Comparison of ENCODE assay signal across 37 cellular contexts in genomic region chr17:66292351-66292750, GRCh38.
"Had no signal": no experiment of that assay in that cellular context is flagged by ENCODE, and none has a peak within 500 bp of the region (broad histone marks: within the 10 kb centered on the region; RNA-seq: fewer than 3 reads in every experiment).

No MANE protein-coding gene starts in this region.

- H3K27ac ChIP-seq: adrenal gland, body of pancreas, brain microvascular endothelial cell, breast epithelium, VCaP had no signal

- ATAC-seq: activated CD8-positive, alpha-beta T cell treated with anti-CD3 and anti-CD28 coated beads for 36 hours; activated naive CD4-positive, alpha-beta T cell treated with anti-CD3 and anti-CD28 coated beads, Interleukin-2, amount 50 U/mL, for 72 hours; activated T-cell treated with anti-CD3 and anti-CD28 coated beads, Interleukin-2, amount 50 U/mL, for 4 hours; activated T-cell treated with anti-CD3 and anti-CD28 coated beads, Interleukin-2, amount 50 U/mL, for 72 hours; activated T-helper 17 cell treated with anti-CD3 and anti-CD28 coated beads, Interleukin-2, amount 50 U/mL, for 72 hours; body of pancreas had no signal

- H3K27me3 ChIP-seq: adrenal gland, body of pancreas, brain microvascular endothelial cell, breast epithelium had no signal

- H3K27me3 Mint-ChIP-seq: activated CD4-positive, alpha-beta memory T cell treated with anti-CD3 and anti-CD28 coated beads for 36 hours; activated CD8-positive, alpha-beta T cell treated with anti-CD3 and anti-CD28 coated beads for 36 hours; activated naive CD8-positive, alpha-beta T cell treated with anti-CD3 and anti-CD28 coated beads, Interleukin-2, amount 10 ng/mL, durations not matched to agents 7 days and 5 days; activated T-helper 17 cell treated with anti-CD3 and anti-CD28 coated beads, Interleukin-2, amount 50 U/mL, for 72 hours had no signal

- H3K27ac Mint-ChIP-seq: activated B cell treated with CpG ODN at 0.5 μM for 24 hours; activated CD4-positive, alpha-beta memory T cell treated with anti-CD3 and anti-CD28 coated beads for 36 hours; activated CD4-positive, alpha-beta T cell treated with anti-CD3 and anti-CD28 coated beads, Interleukin-2, amount 10 ng/mL, durations not matched to agents 24 days and 14 days; activated CD8-positive, alpha-beta T cell treated with anti-CD3 and anti-CD28 coated beads for 36 hours; activated naive CD4-positive, alpha-beta T cell treated with anti-CD3 and anti-CD28 coated beads for 36 hours; activated naive CD4-positive, alpha-beta T cell treated with anti-CD3 and anti-CD28 coated beads, Interleukin-2, amount 50 U/mL, for 72 hours; activated naive CD8-positive, alpha-beta T cell treated with anti-CD3 and anti-CD28 coated beads, Interleukin-2, amount 10 ng/mL, durations not matched to agents 7 days and 5 days; activated T-cell treated with anti-CD3 and anti-CD28 coated beads, Interleukin-2, amount 50 U/mL, for 72 hours; activated T-helper 1 cell treated with anti-CD3 and anti-CD28 coated beads, Interleukin-12 subunit alpha, Interleukin-12 subunit beta, Interleukin-2, Interleukin-4 antibody, amounts not matched to agents 30 ng/mL and 10 ng/mL and 1 ng/mL, durations not matched to agents 14 hours and 24 hours and 36 hours; activated T-helper 17 cell treated with anti-CD3 and anti-CD28 coated beads, Interleukin-2, amount 50 U/mL, for 72 hours; T-helper 1 cell treated with Interleukin-12 subunit alpha and Interleukin-12 subunit beta and Interleukin-4 antibody, amounts not matched to agents 30 μg/mL and 1 μg/mL, for 36 hours; T-helper 2 cell treated with Interferon-gamma antibody and Interleukin-4, amounts not matched to agents 5 μg/mL and 100 μg/mL, for 36 hours had no signal

- H3K4me1 Mint-ChIP-seq: activated B cell treated with CpG ODN at 0.5 μM for 24 hours had no signal

- DNase-seq: activated B cell treated with CpG ODN at 0.5 μM for 24 hours; activated CD4-positive, alpha-beta memory T cell treated with anti-CD3 and anti-CD28 coated beads for 36 hours; activated CD4-positive, alpha-beta T cell treated with anti-CD3 and anti-CD28 coated beads for 4 hours; activated CD4-positive, alpha-beta T cell treated with anti-CD3 and anti-CD28 coated beads, Interleukin-2, amount 10 ng/mL, durations not matched to agents 24 days and 14 days; activated CD4-positive, alpha-beta T cell treated with anti-CD3 and anti-CD28 coated beads, Interleukin-2, amount 50 U/mL, for 1 hour; activated CD4-positive, alpha-beta T cell treated with anti-CD3 and anti-CD28 coated beads, Interleukin-2, amount 50 U/mL, for 4 hours; activated CD4-positive, CD25-positive, alpha-beta regulatory T cell treated with anti-CD3 and anti-CD28 coated beads, Interleukin-2, amount 50 U/mL, for 72 hours; activated CD8-positive, alpha-beta memory T cell treated with anti-CD3 and anti-CD28 coated beads, Interleukin-2, amount 50 U/mL, for 4 hours; activated CD8-positive, alpha-beta T cell treated with anti-CD3 and anti-CD28 coated beads for 36 hours; activated effector memory CD4-positive, alpha-beta T cell treated with anti-CD3 and anti-CD28 coated beads, Interleukin-2, amount 50 U/mL, for 16 hours; activated gamma-delta T cell treated with Interleukin-2 at 50 U/mL for 16 hours; activated naive CD4-positive, alpha-beta T cell; activated naive CD4-positive, alpha-beta T cell treated with anti-CD3 and anti-CD28 coated beads for 36 hours; activated naive CD4-positive, alpha-beta T cell treated with anti-CD3 and anti-CD28 coated beads, Interleukin-2, amount 50 U/mL, for 16 hours; activated naive CD8-positive, alpha-beta T cell treated with anti-CD3 and anti-CD28 coated beads, Interleukin-2, amount 10 ng/mL, durations not matched to agents 7 days and 5 days; activated T-cell treated with anti-CD3 and anti-CD28 coated beads for 4 hours; activated T-cell treated with anti-CD3 and anti-CD28 coated beads, Interleukin-2, amount 50 U/mL, for 1 hour; activated T-cell treated with anti-CD3 and anti-CD28 coated beads, Interleukin-2, amount 50 U/mL, for 4 hours; activated T-cell treated with anti-CD3 and anti-CD28 coated beads, Interleukin-2, amount 50 U/mL, for 72 hours; adrenal gland; amniotic stem cell; aorta; body of pancreas; brain microvascular endothelial cell; T-helper 1 cell; T-helper 2 cell; T-helper 9 cell had no signal

- H3K36me3 Mint-ChIP-seq: activated CD4-positive, alpha-beta memory T cell treated with anti-CD3 and anti-CD28 coated beads for 36 hours; activated naive CD8-positive, alpha-beta T cell treated with anti-CD3 and anti-CD28 coated beads, Interleukin-2, amount 10 ng/mL, durations not matched to agents 7 days and 5 days had no signal

- H3K4me3 Mint-ChIP-seq: activated B cell treated with CpG ODN at 0.5 μM for 24 hours; activated CD4-positive, alpha-beta memory T cell treated with anti-CD3 and anti-CD28 coated beads for 36 hours; activated CD4-positive, alpha-beta T cell treated with anti-CD3 and anti-CD28 coated beads, Interleukin-2, amount 10 ng/mL, durations not matched to agents 24 days and 14 days; activated CD8-positive, alpha-beta T cell treated with anti-CD3 and anti-CD28 coated beads for 36 hours; activated naive CD4-positive, alpha-beta T cell treated with anti-CD3 and anti-CD28 coated beads for 36 hours; activated naive CD8-positive, alpha-beta T cell treated with anti-CD3 and anti-CD28 coated beads, Interleukin-2, amount 10 ng/mL, durations not matched to agents 7 days and 5 days; activated T-cell treated with anti-CD3 and anti-CD28 coated beads, Interleukin-2, amount 50 U/mL, for 4 hours; activated T-cell treated with anti-CD3 and anti-CD28 coated beads, Interleukin-2, amount 50 U/mL, for 72 hours; activated T-helper 1 cell treated with anti-CD3 and anti-CD28 coated beads, Interleukin-12 subunit alpha, Interleukin-12 subunit beta, Interleukin-2, Interleukin-4 antibody, amounts not matched to agents 30 ng/mL and 10 ng/mL and 1 ng/mL, durations not matched to agents 14 hours and 24 hours and 36 hours; activated T-helper 17 cell treated with anti-CD3 and anti-CD28 coated beads, Interleukin-2, amount 50 U/mL, for 72 hours; central memory CD8-positive, alpha-beta T cell; T-helper 1 cell treated with Interleukin-12 subunit alpha and Interleukin-12 subunit beta and Interleukin-4 antibody, amounts not matched to agents 30 μg/mL and 1 μg/mL, for 36 hours; T-helper 2 cell treated with Interferon-gamma antibody and Interleukin-4, amounts not matched to agents 5 μg/mL and 100 μg/mL, for 36 hours had no signal

- H3K4me1 ChIP-seq: adrenal gland, body of pancreas, breast epithelium had no signal

- H3K4me3 ChIP-seq: adrenal gland, body of pancreas, breast epithelium had no signal

- H3K9me3 ChIP-seq: adrenal gland, body of pancreas, breast epithelium had no signal

- H3K9me3 Mint-ChIP-seq: activated B cell treated with CpG ODN at 0.5 μM for 24 hours; activated CD4-positive, alpha-beta memory T cell treated with anti-CD3 and anti-CD28 coated beads for 36 hours; activated CD4-positive, alpha-beta T cell treated with anti-CD3 and anti-CD28 coated beads, Interleukin-2, amount 10 ng/mL, durations not matched to agents 24 days and 14 days; activated CD8-positive, alpha-beta T cell treated with anti-CD3 and anti-CD28 coated beads for 36 hours; activated naive CD4-positive, alpha-beta T cell treated with anti-CD3 and anti-CD28 coated beads for 36 hours; activated naive CD4-positive, alpha-beta T cell treated with anti-CD3 and anti-CD28 coated beads, Interleukin-2, amount 50 U/mL, for 72 hours; activated naive CD8-positive, alpha-beta T cell treated with anti-CD3 and anti-CD28 coated beads, Interleukin-2, amount 10 ng/mL, durations not matched to agents 7 days and 5 days; activated T-cell treated with anti-CD3 and anti-CD28 coated beads, Interleukin-2, amount 50 U/mL, for 4 hours; activated T-cell treated with anti-CD3 and anti-CD28 coated beads, Interleukin-2, amount 50 U/mL, for 72 hours; activated T-helper 1 cell treated with anti-CD3 and anti-CD28 coated beads, Interleukin-12 subunit alpha, Interleukin-12 subunit beta, Interleukin-2, Interleukin-4 antibody, amounts not matched to agents 30 ng/mL and 10 ng/mL and 1 ng/mL, durations not matched to agents 14 hours and 24 hours and 36 hours; activated T-helper 17 cell treated with anti-CD3 and anti-CD28 coated beads, Interleukin-2, amount 50 U/mL, for 72 hours; central memory CD8-positive, alpha-beta T cell; T-helper 1 cell treated with Interleukin-12 subunit alpha and Interleukin-12 subunit beta and Interleukin-4 antibody, amounts not matched to agents 30 μg/mL and 1 μg/mL, for 36 hours; T-helper 2 cell treated with Interferon-gamma antibody and Interleukin-4, amounts not matched to agents 5 μg/mL and 100 μg/mL, for 36 hours had no signal

- H3K36me3 ChIP-seq: adrenal gland, brain microvascular endothelial cell, breast epithelium had no signal

- FAIRE-seq: astrocyte, TTC549 had no signal
